Comparison of ENCODE assay signal across 18 cellular contexts in genomic region chr6:6586167-6586566, GRCh38. TPM values are rescaled to one million over a fixed set of nuclear protein-coding genes. Genes with fewer than 3 reads are reported as not detected.
DNase-seq lines count a peak whose midpoint lies in the region; ATAC-seq and TF ChIP-seq lines count a peak whose summit lies in the region.
"Had no signal": no experiment of that assay in that cellular context is flagged by ENCODE, and none has a peak within 500 bp of the region (broad histone marks: within the 10 kb centered on the region; RNA-seq: fewer than 3 reads in every experiment).

No MANE protein-coding gene starts in this region.

- DNase-seq in GM12865 (ENCODE audit: low read depth) (peak; percentile 38), Karpas-422 (peak; percentile 63), naive B cell (no peak), NOMO-1 treated with DMSO at 0.1 percent for 48 hours (lab: John Stamatoyannopoulos, UW; ENCODE audit: unreplicated experiment) (no peak), cerebellar cortex (ENCODE audit: low spot score) (no peak), cerebellar nuclear complex (lab: John Stamatoyannopoulos, UW) (no peak)
- DNase-seq: DMS 273 treated with DMSO at 0.1 percent for 48 hours, NCI-H1436, NCI-H2029, NCI-H2171, NCI-H774, T-cell had no signal

- no peaks in the 10 kb centered on the region for H3K27me3 ChIP-seq in BLaER1
- H3K27me3 ChIP-seq in Karpas-422 (ENCODE audit: low read length) = no peaks in the 10 kb centered on the region

- H3K4me1 Mint-ChIP-seq in naive B cell = peaks cover 56 to 75% (median 74%) of the 10 kb centered on the region in 3 donors

- H3K27ac Mint-ChIP-seq in naive B cell = peak overlapping the region in 5 of 6 donors; percentile 84 to 99 (median 99)

- H3K4me1 ChIP-seq in BLaER1 (peaks cover 74% of the 10 kb centered on the region), Karpas-422 (ENCODE audit: low read length) (peaks cover 80% of the 10 kb centered on the region)
- H3K4me1 ChIP-seq: HAP-1 had no signal

- no peak overlapping the region for H2AFZ ChIP-seq in Karpas-422 (ENCODE audit: low read length)

- no peak for ATAC-seq in naive B cell (ENCODE audit: low read depth in 2 of 2)
- ATAC-seq in HG02610 (IDR thresholded peaks at IDR 0.05; ENCODE audit: unreplicated experiment) = no peak

- H3K36me3 ChIP-seq in BLaER1 (no peaks in the 10 kb centered on the region), Karpas-422 (ENCODE audit: insufficient read depth, low read length) (peaks cover 29% of the 10 kb centered on the region)
- H3K36me3 ChIP-seq: HAP-1 had no signal

- H3K27ac ChIP-seq in BLaER1 (peak overlapping the region; percentile 89), Karpas-422 (ENCODE audit: low read length) (peak overlapping the region; percentile 100)
- H3K27ac ChIP-seq: C4-2B, SK-N-MC had no signal

- no peaks in the 10 kb centered on the region for H3K9me3 Mint-ChIP-seq in naive B cell
- H3K9me3 Mint-ChIP-seq: T-cell had no signal

- H3K36me3 Mint-ChIP-seq in naive B cell = peaks cover 0 to 10% of the 10 kb centered on the region in 2 donors
- H3K36me3 Mint-ChIP-seq: T-cell had no signal

- H3K9ac ChIP-seq in BLaER1 = no peak overlapping the region
- peak overlapping the region; percentile 83 for H3K9ac ChIP-seq in Karpas-422 (ENCODE audit: low read length)

- H3K9me3 ChIP-seq in BLaER1 = no peaks in the 10 kb centered on the region
- no peaks in the 10 kb centered on the region for H3K9me3 ChIP-seq in Karpas-422 (ENCODE audit: low read length)
- H3K9me3 ChIP-seq: HAP-1 had no signal

- H3K27me3 Mint-ChIP-seq in naive B cell = no peaks in the 10 kb centered on the region
- H3K27me3 Mint-ChIP-seq: T-cell had no signal

- peak overlapping the region in 6 of 8 donors; percentile 77 to 99 (median 98) for H3K4me3 Mint-ChIP-seq in naive B cell

- H3K9me2 ChIP-seq in Karpas-422 (replicated peaks; ENCODE audit: insufficient read depth, low read length) = no peaks in the 10 kb centered on the region

- H4K20me1 ChIP-seq in BLaER1 = no peaks in the 10 kb centered on the region
- no peaks in the 10 kb centered on the region for H4K20me1 ChIP-seq in Karpas-422 (ENCODE audit: insufficient read depth, low read depth, low read length)

- H3K4me2 ChIP-seq in BLaER1 (peak overlapping the region; percentile 83), Karpas-422 (ENCODE audit: low read depth, low read length, poor library complexity, severe bottlenecking) (peak overlapping the region; percentile 94)

- H3K79me2 ChIP-seq in Karpas-422 (ENCODE audit: low read length) = peaks cover 83% of the 10 kb centered on the region

- TF ChIP-seq CTCF in GM12865 (IDR thresholded peaks at IDR 0.05; ENCODE audit: insufficient read depth, low read depth, low read length, missing control alignments) = no peak

- H3K4me3 ChIP-seq in BLaER1 (no peak overlapping the region), GM12865 (ENCODE audit: low read depth, low read length) (peak overlapping the region; percentile 95), Karpas-422 (ENCODE audit: low read length) (peak overlapping the region; percentile 75)
- H3K4me3 ChIP-seq: HAP-1, SK-N-MC had no signal

RNA-seq across cellular contexts. Expression of gene LY86, which starts 2.4 kb away (rescaled TPM):
- total RNA-seq in Karpas-422 (2014; rRNA removed; shearing (Covaris generic); ENCODE audit: low replicate concordance) = 102 and 187 TPM in 2 replicates
- 100 to 1,000 TPM; 310 to 556 (median 476) TPM for polyA plus RNA-seq in naive B cell (ENCODE audit: low read depth in 6 of 6)
- total RNA-seq: NCI-H460 had no signal

Comparison
In these comparisons a context has a peak if more than half of its experiments do, and no peak if none do; other contexts are left out.
1. DNase-seq: peak in GM12865 (single experiment) and Karpas-422 (single experiment); none in naive B cell (single experiment), NOMO-1 treated with DMSO at 0.1 percent for 48 hours (single experiment), cerebellar cortex (single experiment) and cerebellar nuclear complex (0 of 2).